24 cellular contexts compared by ENCODE assay signal in the genomic region with DNA sequence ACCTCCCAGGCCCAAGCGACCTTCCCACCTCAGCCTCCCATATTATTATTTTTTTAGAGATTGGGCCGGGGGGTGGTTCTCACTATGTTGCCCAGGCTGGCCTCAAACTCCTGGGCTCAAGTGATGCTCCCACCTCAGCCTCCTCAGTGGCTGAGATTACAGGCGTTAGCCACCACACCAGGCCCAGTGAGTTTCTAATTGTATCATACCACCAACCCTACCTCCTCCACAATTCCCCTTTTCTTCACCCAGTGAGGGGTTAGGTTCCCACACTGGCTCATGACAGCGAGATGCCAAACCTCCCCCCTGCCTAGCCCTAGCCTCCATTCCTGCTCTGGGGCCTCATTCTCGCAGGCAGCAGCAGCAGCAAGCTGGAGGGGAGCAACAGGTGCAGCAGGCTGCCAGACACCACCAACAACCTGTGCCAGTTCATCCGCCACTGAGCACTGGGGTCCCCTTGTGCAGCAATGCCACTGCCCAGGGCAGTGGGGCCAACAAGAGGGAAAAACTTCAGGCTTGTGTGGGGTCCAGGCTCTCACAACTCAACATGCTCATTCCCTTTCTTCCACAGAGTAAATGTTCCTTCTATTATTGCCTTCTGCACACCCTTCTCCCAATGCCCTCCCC. TPM values are rescaled to one million over a fixed set of nuclear protein-coding genes. Genes with fewer than 3 reads are reported as not detected.
DNase-seq lines count a peak whose midpoint lies in the region; ATAC-seq and TF ChIP-seq lines count a peak whose summit lies in the region.
"Had no signal": no experiment of that assay in that cellular context is flagged by ENCODE, and none has a peak within 500 bp of the region (broad histone marks: within the 10 kb centered on the region; RNA-seq: fewer than 3 reads in every experiment).

No MANE protein-coding gene starts in this region.

- TF ChIP-seq CTCF in CD14-positive monocyte (IDR thresholded peaks at IDR 0.05) (no peak), HEK293 (tag by site-specific recombination; IDR thresholded peaks at IDR 0.05) (no peak)

- POLR2A ChIA-PET in HEK293 (lab: Yijun Ruan, JAX), result interaction anchor here (1.1 kb wide), 1 partner anchor 185 kb away, joined by 4 read pairs; no protein-coding TSS in a partner anchor

- intact Hi-C loops in CD14-positive monocyte (cut with micrococcal nuclease), result loop anchor here in 1 of 2 donors (10.0 kb wide), 1 partner anchor 227 kb away; the partner anchor contains the start of genes FHOD1 and SLC9A5

- no peaks in the 10 kb centered on the region for H3K9me3 Mint-ChIP-seq in CD14-positive monocyte
- H3K9me3 Mint-ChIP-seq in activated T-helper 17 cell treated with anti-CD3 and anti-CD28 coated beads, Interleukin-2, amount 50 U/mL, for 72 hours, result no peaks in the 10 kb centered on the region
- H3K9me3 Mint-ChIP-seq: CD8-positive, alpha-beta memory T cell; GM23338; H9 had no signal

- H3K4me1 Mint-ChIP-seq in CD14-positive monocyte, result peaks cover 93% of the 10 kb centered on the region
- H3K4me1 Mint-ChIP-seq in activated T-helper 17 cell treated with anti-CD3 and anti-CD28 coated beads, Interleukin-2, amount 50 U/mL, for 72 hours, result peaks cover 26% of the 10 kb centered on the region
- H3K4me1 Mint-ChIP-seq: GM23338, H9 had no signal

- H3K27ac ChIP-seq in HEK293 (ENCODE audit: extremely low read depth, low read depth, low read length), result no peak overlapping the region
- H3K27ac ChIP-seq: A549, SK-N-MC had no signal

- peak; percentile 46 for ATAC-seq in activated T-helper 17 cell treated with anti-CD3 and anti-CD28 coated beads, Interleukin-2, amount 50 U/mL, for 72 hours (replicated peaks)
- no peak for ATAC-seq in HG03378 (IDR thresholded peaks at IDR 0.05; ENCODE audit: unreplicated experiment)
- ATAC-seq: A549, GM23338, Panc1 had no signal

- H3K4me1 ChIP-seq in HEK293 (ENCODE audit: control insufficient read depth, insufficient read depth, low read length), result peaks cover 6% of the 10 kb centered on the region; the same call in 1 of the 2 replicates
- H3K4me1 ChIP-seq: A549 had no signal

- CTCF ChIA-PET in HEK293 (lab: Yijun Ruan, JAX), result interaction anchor here (0.6 to 1.6 kb wide), 2 partner anchors 9 to 42 kb away, joined by 3 to 4 read pairs; partner anchors contain the start of gene ATP6V0D1

- H3K36me3 ChIP-seq in HEK293 (ENCODE audit: control insufficient read depth in 2 of 2, insufficient read depth in 1 of 2, low read length in 2 of 2), result peaks cover 0 to 10% of the 10 kb centered on the region in 2 experiments; a peak in 1 of 3 replicates

- no peak overlapping the region for H3K4me3 ChIP-seq in HEK293 (ENCODE audit: low read depth, low read length)
- H3K4me3 ChIP-seq: A549, GM23338, SK-N-MC had no signal

- DNase-seq in CD14-positive monocyte (ENCODE audit: low spot score) (no peak), myocyte (ENCODE audit: low read depth) (peak; percentile 36), GM03348 (ENCODE audit: low spot score) (no peak), D341Med (ENCODE audit: low spot score) (no peak)
- DNase-seq: C1 segment of cervical spinal cord; CD8-positive, alpha-beta memory T cell; DND-41; H9; IMR-90; KG1; MM.1S; NCI-H2029; NCI-H446 treated with DMSO at 0.1 percent for 48 hours; NCI-H69; SIG-M5; SW 1271 had no signal

- H3K9me3 ChIP-seq in HEK293 (ENCODE audit: control insufficient read depth, insufficient read depth, low read depth, low read length), result no peaks in the 10 kb centered on the region
- H3K9me3 ChIP-seq: A549 had no signal

- H3K4me3 Mint-ChIP-seq in CD14-positive monocyte, result no peak overlapping the region
- no peak overlapping the region for H3K4me3 Mint-ChIP-seq in activated T-helper 17 cell treated with anti-CD3 and anti-CD28 coated beads, Interleukin-2, amount 50 U/mL, for 72 hours
- H3K4me3 Mint-ChIP-seq: CD8-positive, alpha-beta memory T cell; GM23338; H9 had no signal

- H3K36me3 Mint-ChIP-seq in CD14-positive monocyte, result peaks cover 12 to 51% of the 10 kb centered on the region in 2 donors
- H3K36me3 Mint-ChIP-seq in activated T-helper 17 cell treated with anti-CD3 and anti-CD28 coated beads, Interleukin-2, amount 50 U/mL, for 72 hours (ENCODE audit: low read depth), result no peaks in the 10 kb centered on the region

- peak overlapping the region in 6 of 7 donors; percentile 33 to 67 (median 54) for H3K27ac Mint-ChIP-seq in CD14-positive monocyte
- H3K27ac Mint-ChIP-seq in activated T-helper 17 cell treated with anti-CD3 and anti-CD28 coated beads, Interleukin-2, amount 50 U/mL, for 72 hours, result peak overlapping the region; percentile 41
- H3K27ac Mint-ChIP-seq: GM23338 had no signal

- H3K27me3 Mint-ChIP-seq in CD14-positive monocyte (ENCODE audit: low read depth in 3 of 3), result no peaks in the 10 kb centered on the region
- H3K27me3 Mint-ChIP-seq in activated T-helper 17 cell treated with anti-CD3 and anti-CD28 coated beads, Interleukin-2, amount 50 U/mL, for 72 hours, result no peaks in the 10 kb centered on the region
- H3K27me3 Mint-ChIP-seq: CD8-positive, alpha-beta memory T cell had no signal

TF ChIP-seq in HEK293, 187 proteins besides CTCF, POLR2A, EP300 and RAD21:
- TF ChIP-seq ZNF600 (tag by site-specific recombination; IDR thresholded peaks at IDR 0.05), result no peak
- TF ChIP-seq SALL2 (tag by site-specific recombination; IDR thresholded peaks at IDR 0.05; ENCODE audit: borderline replicate concordance), result no peak
- peak; percentile 97 for TF ChIP-seq SCRT2 (tag by site-specific recombination; IDR thresholded peaks at IDR 0.05)
- peak; percentile 95 for TF ChIP-seq SCRT1 (tag by site-specific recombination; IDR thresholded peaks at IDR 0.05; ENCODE audit: borderline replicate concordance)

RNA-seq across cellular contexts. Expression of gene ATP6V0D1, which starts 9.1 kb away (rescaled TPM):
- 100 to 1,000 TPM; 631 to 687 TPM for polyA plus RNA-seq in CD14-positive monocyte
- total RNA-seq in activated T-helper 17 cell treated with anti-CD3 and anti-CD28 coated beads, Interleukin-2, amount 50 U/mL, for 72 hours, result 10 to 100 TPM; 20.6 to 42.1 TPM
- 190 and 234 TPM in 2 replicates for total RNA-seq in myocyte
- polyA plus RNA-seq in myocyte (2012), result 165 TPM

RNA-seq across cellular contexts. Expression of gene AGRP, which starts 11.5 kb away (rescaled TPM):
- polyA plus RNA-seq in CD14-positive monocyte, result under 1 TPM; 0.32 to 0.54 TPM
- not detected for total RNA-seq in activated T-helper 17 cell treated with anti-CD3 and anti-CD28 coated beads, Interleukin-2, amount 50 U/mL, for 72 hours
- total RNA-seq in myocyte, result not detected in 2 replicates
- polyA plus RNA-seq in myocyte (2012), result 0.14 TPM
- total RNA-seq: CD8-positive, alpha-beta memory T cell; GM23338; H9; IMR-90; OCI-LY7 had no signal
- polyA plus RNA-seq: A549; CD8-positive, alpha-beta memory T cell; GM23338; IMR-90 had no signal

RNA-seq across cellular contexts. Expression of gene HSD11B2, which starts 41.0 kb away (rescaled TPM):
- polyA plus RNA-seq in CD14-positive monocyte, result not detected
- 1 to 10 TPM in 1 of 2 donors, under 1 TPM in 1; 0.21 to 1.4 TPM for total RNA-seq in activated T-helper 17 cell treated with anti-CD3 and anti-CD28 coated beads, Interleukin-2, amount 50 U/mL, for 72 hours
- 6.1 and 31.3 TPM in 2 replicates for total RNA-seq in myocyte
- 5.9 TPM for polyA plus RNA-seq in myocyte (2012)
- total RNA-seq: IMR-90, OCI-LY7 had no signal
- polyA plus RNA-seq: CD8-positive, alpha-beta memory T cell had no signal

RNA-seq across cellular contexts. Expression of gene ZDHHC1, which starts 55.6 kb away (rescaled TPM):
- polyA plus RNA-seq in CD14-positive monocyte, result 10 to 100 TPM in 1 of 2 donors, 1 to 10 TPM in 1; 6.0 to 14.2 TPM
- total RNA-seq in activated T-helper 17 cell treated with anti-CD3 and anti-CD28 coated beads, Interleukin-2, amount 50 U/mL, for 72 hours, result under 1 TPM; 0.52 to 0.74 TPM
- total RNA-seq in myocyte, result 12.8 and 19.2 TPM in 2 replicates
- polyA plus RNA-seq in myocyte (2012), result 15.1 TPM
- total RNA-seq: OCI-LY7 had no signal

RNA-seq across cellular contexts. Expression of gene RIPOR1, which starts 56.8 kb away (rescaled TPM):
- 10 to 100 TPM in 1 of 2 donors, 1 to 10 TPM in 1; 8.6 to 17.5 TPM for polyA plus RNA-seq in CD14-positive monocyte
- 10 to 100 TPM; 30.4 to 57.0 TPM for total RNA-seq in activated T-helper 17 cell treated with anti-CD3 and anti-CD28 coated beads, Interleukin-2, amount 50 U/mL, for 72 hours
- total RNA-seq in myocyte, result 32.4 and 37.8 TPM in 2 replicates
- polyA plus RNA-seq in myocyte (2012), result 66.9 TPM
